ENCODE assay signal across 1 cellular context in genomic region chr1:27632387-27633297, GRCh38.
A peak's percentile ranks its signal among the peaks of the same experiment; 100 is the strongest.
TF ChIP-seq lines count a peak whose summit lies in the region.

No MANE protein-coding gene starts in this region.

TF ChIP-seq in K562, 482 proteins besides CTCF, POLR2A, EP300 and RAD21 (continued from another document):
- no peak for TF ChIP-seq ETS2 (tag; IDR thresholded peaks at IDR 0.05; ENCODE audit: borderline replicate concordance, poor library complexity, severe bottlenecking)
- TF ChIP-seq KAT8 (IDR thresholded peaks at IDR 0.05; ENCODE audit: low read depth): no peak
- TF ChIP-seq ZFP1 (CRISPR knock-in tag; IDR thresholded peaks at IDR 0.05): no peak
- no peak for TF ChIP-seq ZNF668 (CRISPR knock-in tag; IDR thresholded peaks at IDR 0.05)
- no peak for TF ChIP-seq ZNF778 (CRISPR knock-in tag; IDR thresholded peaks at IDR 0.05)
- TF ChIP-seq ZNF766 (CRISPR knock-in tag; conservative IDR thresholded peaks at IDR 0.05): no peak
- TF ChIP-seq MYC (IDR thresholded peaks at IDR 0.05; ENCODE audit: low read depth, low read length): no peak
- no peak for TF ChIP-seq MYC (CRISPR knock-in tag; IDR thresholded peaks at IDR 0.05; ENCODE audit: borderline replicate concordance, low read depth)
- TF ChIP-seq HDAC2 (IDR thresholded peaks at IDR 0.05): peak; percentile 23; the same call in 1 of the 2 replicates
- peak; percentile 84 for TF ChIP-seq BCOR (IDR thresholded peaks at IDR 0.05)
- no peak for TF ChIP-seq ZNF12 (CRISPR knock-in tag; IDR thresholded peaks at IDR 0.05)
- TF ChIP-seq MTF1 (CRISPR knock-in tag; IDR thresholded peaks at IDR 0.05; ENCODE audit: borderline replicate concordance): no peak
